In genomic region chr15:45349671-45350070, GRCh38 we compare ENCODE assay signal across 28 cellular contexts. TPM values are rescaled to one million over a fixed set of nuclear protein-coding genes. Genes with fewer than 3 reads are reported as not detected.
"Had no signal": no experiment of that assay in that cellular context is flagged by ENCODE, and none has a peak within 500 bp of the region (broad histone marks: within the 10 kb centered on the region; RNA-seq: fewer than 3 reads in every experiment).

No MANE protein-coding gene starts in this region.

- H3K36me3 ChIP-seq: colonic mucosa, esophagus squamous epithelium, gastrocnemius medialis, gastroesophageal sphincter, heart left ventricle, heart right ventricle had no signal

- H3K9me3 ChIP-seq: colonic mucosa, esophagus squamous epithelium, gastrocnemius medialis, gastroesophageal sphincter, heart left ventricle, heart right ventricle had no signal

- H3K27ac ChIP-seq: colonic mucosa, coronary artery, dorsolateral prefrontal cortex, epithelial cell of prostate, esophagus squamous epithelium, foreskin keratinocyte, gastrocnemius medialis, gastroesophageal sphincter, heart left ventricle, heart right ventricle had no signal

- H3K27ac Mint-ChIP-seq: dendritic cell treated with granulocyte-macrophage colony-stimulating factor and Interleukin-4, amounts not matched to agents 40 ng/mL and 50 ng/mL, for 4 days; effector memory CD8-positive, alpha-beta T cell; endodermal cell had no signal

- H3K4me1 ChIP-seq: colonic mucosa, foreskin keratinocyte, gastrocnemius medialis, gastroesophageal sphincter had no signal

- H3K4me3 ChIP-seq: colonic mucosa, coronary artery, dorsolateral prefrontal cortex, esophagus squamous epithelium, gastrocnemius medialis, gastroesophageal sphincter, heart left ventricle, heart right ventricle had no signal

- DNase-seq: colonic mucosa; cortex of kidney; dermis blood vessel endothelial cell; dorsolateral prefrontal cortex; effector CD4-positive, alpha-beta T cell; effector CD8-positive, alpha-beta T cell; effector memory CD4-positive, alpha-beta T cell; effector memory CD8-positive, alpha-beta T cell; endodermal cell; erythroblast; esophagus squamous epithelium; foreskin fibroblast; foreskin keratinocyte; foreskin melanocyte; gastrocnemius medialis; glutamatergic neuron; heart left ventricle; heart right ventricle had no signal

- ATAC-seq: effector memory CD8-positive, alpha-beta T cell; esophagus mucosa; foreskin keratinocyte; gastrocnemius medialis; gastroesophageal sphincter; heart left ventricle; heart right ventricle had no signal

- H3K4me3 Mint-ChIP-seq: dendritic cell treated with granulocyte-macrophage colony-stimulating factor and Interleukin-4, amounts not matched to agents 40 ng/mL and 50 ng/mL, for 4 days; effector memory CD8-positive, alpha-beta T cell; endodermal cell had no signal

- FAIRE-seq: colon, endometrium, endothelial cell of umbilical vein, frontal cortex had no signal

- H3K9me3 Mint-ChIP-seq: dendritic cell treated with granulocyte-macrophage colony-stimulating factor and Interleukin-4, amounts not matched to agents 40 ng/mL and 50 ng/mL, for 4 days; effector memory CD8-positive, alpha-beta T cell; endodermal cell had no signal

- H3K27me3 ChIP-seq: colonic mucosa, gastrocnemius medialis had no signal

RNA-seq across cellular contexts. Expression of gene GATM, which starts 28.7 kb away (rescaled TPM):
- total RNA-seq: glomerular endothelial cell had no signal
